8 cellular contexts compared by ENCODE assay signal in genomic region chr15:89575146-89575655, GRCh38. TPM values are rescaled to one million over a fixed set of nuclear protein-coding genes. Genes with fewer than 3 reads are reported as not detected.
A peak's percentile ranks its signal among the peaks of the same experiment; 100 is the strongest.
DNase-seq lines count a peak whose midpoint lies in the region; ATAC-seq, FAIRE-seq and TF ChIP-seq lines count a peak whose summit lies in the region.

TICRR (plus strand) TSS chr15:89575469; CDS start chr15:89575587, 118 bp downstream.

- H3K27me3 ChIP-seq in BJ (ENCODE audit: control insufficient read depth, insufficient read depth, low read length): peaks cover 3% of the 10 kb centered on the region; the same call in 1 of the 2 replicates

- ATAC-seq in HG03457 (IDR thresholded peaks at IDR 0.05; ENCODE audit: unreplicated experiment): peak; percentile 93

- POLR2A ChIA-PET in BJ (lab: Charles Lee): interaction anchor here (0.6 to 0.8 kb wide), 2 partner anchors 25 to 27 kb away, joined by 3 read pairs; no protein-coding TSS in a partner anchor

- DNase-seq in BJ (ENCODE audit: low read depth) (peak; percentile 99), GM19240 (ENCODE audit: insufficient read length, low spot score) (peak; percentile 90), NCI-H524 (lab: John Stamatoyannopoulos, UW) (peak; percentile 100), kidney tubule cell (ENCODE audit: low spot score) (peak; percentile 100)
- DNase-seq in activated CD4-positive, alpha-beta T cell treated with anti-CD3 and anti-CD28 coated beads for 24 hours (ENCODE audit: low read depth in 2 of 2): peak; percentile 91 to 92
- peak; percentile 76 to 94 (median 87) for DNase-seq in stimulated activated CD4-positive, alpha-beta T cell treated with anti-CD3 and anti-CD28 coated beads, Interleukin-1b, Interleukin-23, amount 100 ng/mL, for 24 hours (ENCODE audit: low read depth in 4 of 4, low spot score in 1 of 4)

- peak within 1 kb of the TSS; percentile 87 for H3K4me3 ChIP-seq in BJ (ENCODE audit: low read depth, low read length)

- FAIRE-seq in colon (lab: Jason Lieb, UNC): peak; percentile 82

- no peak for TF ChIP-seq CTCF in BJ (IDR thresholded peaks at IDR 0.05; ENCODE audit: insufficient read depth, low read depth, low read length)

- CTCF ChIA-PET in BJ (lab: Yijun Ruan, JAX): interaction anchor here (0.7 to 1.4 kb wide), 2 partner anchors 9 to 145 kb away, joined by 3 read pairs; no protein-coding TSS in a partner anchor

- no peaks in the 10 kb centered on the region for H3K36me3 ChIP-seq in BJ (ENCODE audit: control insufficient read depth, insufficient read depth, low read length)

RNA-seq across cellular contexts. Expression of gene TICRR, which starts in this region (rescaled TPM):
- polyA plus RNA-seq in BJ (2011; rRNA removed): 1.5 and 2.4 TPM in 2 replicates
- polyA minus RNA-seq in BJ (2011; rRNA and poly(A)+ RNA removed): 4.5 and 4.8 TPM in 2 replicates

Comparison
In these comparisons a context has a peak if more than half of its experiments do, and no peak if none do; other contexts are left out.
1. Peak in every context shown above with its lines: DNase-seq, ATAC-seq and H3K4me3 ChIP-seq.